ENCODE assay signal across 15 cellular contexts in the genomic region with DNA sequence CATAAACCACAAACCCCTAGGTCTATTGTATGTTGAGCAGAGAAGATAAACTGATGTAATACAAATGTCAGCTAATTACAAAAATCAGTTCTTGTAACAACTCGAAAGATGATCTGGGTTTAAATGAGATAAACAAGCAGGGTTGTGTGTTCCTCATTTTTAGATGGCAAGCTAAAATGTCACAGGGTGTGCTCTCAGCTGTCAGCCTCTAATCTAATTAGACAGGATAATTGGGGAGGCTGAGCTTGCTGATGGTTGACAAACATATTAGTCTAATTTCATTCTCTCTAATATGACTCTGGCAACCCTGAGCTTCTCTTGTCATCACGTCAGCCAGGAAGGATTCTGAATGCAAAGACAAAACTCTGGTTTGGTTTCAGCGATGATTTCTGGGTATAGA.
DNase-seq lines count a peak whose midpoint lies in the region; ATAC-seq and TF ChIP-seq lines count a peak whose summit lies in the region.
"Had no signal": no experiment of that assay in that cellular context is flagged by ENCODE, and none has a peak within 500 bp of the region (broad histone marks: within the 10 kb centered on the region; RNA-seq: fewer than 3 reads in every experiment).

No MANE protein-coding gene starts in this region.

- peak overlapping the region; percentile 32 for H3K4me2 ChIP-seq in OCI-LY7 (ENCODE audit: low read length)
- H3K4me2 ChIP-seq: PC-9 had no signal

- peak in 2 of 3 experiments; percentile 39 to 80 for DNase-seq in NCI-H1417 (lab: John Stamatoyannopoulos, UW)
- DNase-seq in NCI-H1930 (lab: John Stamatoyannopoulos, UW), result peak; percentile 64 to 91
- DNase-seq in OCI-LY7 (ENCODE audit: low spot score), result no peak
- DNase-seq in HEK293T (ENCODE audit: extremely low spot score), result no peak
- DNase-seq in tibial artery, result no peak
- no peak for DNase-seq in Right ventricle myocardium superior
- DNase-seq: ACHN; CD4-positive, alpha-beta T cell; KG1; NCI-H1048; NCI-H2107; PC-9 had no signal

- peak overlapping the region in 2 of 3 experiments; percentile 25 to 56 for H3K27ac Mint-ChIP-seq in nephron
- H3K27ac Mint-ChIP-seq: CD4-positive, alpha-beta T cell had no signal

- POLR2A ChIA-PET in OCI-LY7 (lab: Charles Lee) (interaction anchor here (0.6 to 1.6 kb wide), 7 partner anchors 9 to 38 kb away, joined by 3 to 6 read pairs (median 4); no protein-coding TSS in a partner anchor), HEK293T (lab: Yijun Ruan, JAX) (no interaction called here)

- no peak overlapping the region for H3K4me3 ChIP-seq in OCI-LY7 (ENCODE audit: low read depth, low read length, poor library complexity, severe bottlenecking)
- H3K4me3 ChIP-seq in tibial artery, result no peak overlapping the region
- H3K4me3 ChIP-seq: PC-9, SK-N-MC had no signal

- H3K9me3 ChIP-seq in OCI-LY7 (ENCODE audit: low read length), result no peaks in the 10 kb centered on the region
- H3K9me3 ChIP-seq in tibial artery, result no peaks in the 10 kb centered on the region

- no TSS peak for BruUV-seq in OCI-LY7 (replicated peaks; lab: Mats Ljungman, UMichigan)

- no peaks in the 10 kb centered on the region for H3K79me2 ChIP-seq in OCI-LY7 (ENCODE audit: insufficient read depth, low read depth, low read length)

- TF ChIP-seq CTCF in OCI-LY7 (conservative IDR thresholded peaks at IDR 0.05; ENCODE audit: low read length) (no peak), nephron (IDR thresholded peaks at IDR 0.05; ENCODE audit: unreplicated experiment in 3 of 3) (no peak), tibial artery (IDR thresholded peaks at IDR 0.05) (no peak)

- intact Hi-C loops in OCI-LY7 (cut with micrococcal nuclease; ENCODE audit: unreplicated experiment), result no loop called here
- intact Hi-C loops in tibial artery (cut with DNase I; ENCODE audit: low total_unique reads), result no loop called here
- intact Hi-C loops in Right ventricle myocardium superior (cut with DNase I), result no loop called here

- peaks cover 0 to 57% of the 10 kb centered on the region in 2 donors for H3K27me3 ChIP-seq in tibial artery

- H3K27me3 Mint-ChIP-seq in nephron (ENCODE audit: low read depth), result peaks cover 27% of the 10 kb centered on the region

- ATAC-seq in GM18867 (IDR thresholded peaks at IDR 0.05; ENCODE audit: unreplicated experiment), result no peak
- ATAC-seq in Right ventricle myocardium superior (ENCODE audit: poor library complexity), result no peak

- no peak overlapping the region for H3K27ac ChIP-seq in OCI-LY7 (ENCODE audit: low read depth, low read length, poor library complexity, severe bottlenecking)
- H3K27ac ChIP-seq in tibial artery, result no peak overlapping the region
- H3K27ac ChIP-seq: PC-9, SK-N-MC had no signal

- H3K4me3 Mint-ChIP-seq in nephron, result no peak overlapping the region
- H3K4me3 Mint-ChIP-seq: CD4-positive, alpha-beta T cell had no signal

- H3K36me3 ChIP-seq in OCI-LY7 (ENCODE audit: insufficient read depth, low read length) (no peaks in the 10 kb centered on the region), tibial artery (no peaks in the 10 kb centered on the region)

- H3K4me1 Mint-ChIP-seq in nephron, result peaks cover 69% of the 10 kb centered on the region

- no peaks in the 10 kb centered on the region for H3K9me3 Mint-ChIP-seq in nephron
- H3K9me3 Mint-ChIP-seq: CD4-positive, alpha-beta T cell had no signal

- H3K4me1 ChIP-seq in OCI-LY7 (ENCODE audit: insufficient read depth, low read length, poor library complexity, severe bottlenecking) (peaks cover 42% of the 10 kb centered on the region), tibial artery (no peaks in the 10 kb centered on the region)

- CTCF ChIA-PET in OCI-LY7 (lab: Charles Lee; ENCODE audit: unreplicated experiment), result no interaction called here
- CTCF ChIA-PET in HEK293T (lab: Yijun Ruan, JAX), result no interaction called here

- no peaks in the 10 kb centered on the region for H3K36me3 Mint-ChIP-seq in nephron (ENCODE audit: low read depth)

- no peaks in the 10 kb centered on the region for H3K9me2 ChIP-seq in OCI-LY7 (ENCODE audit: insufficient read depth, low read length)

- peak overlapping the region; percentile 90 for H2AFZ ChIP-seq in OCI-LY7 (ENCODE audit: low read length)
- H2AFZ ChIP-seq: PC-9 had no signal

- H4K20me1 ChIP-seq in OCI-LY7 (ENCODE audit: insufficient read depth, low read length), result no peaks in the 10 kb centered on the region

TF ChIP-seq in HEK293T, 16 proteins besides CTCF, POLR2A, EP300 and RAD21:
- TF ChIP-seq, protein P1, sequence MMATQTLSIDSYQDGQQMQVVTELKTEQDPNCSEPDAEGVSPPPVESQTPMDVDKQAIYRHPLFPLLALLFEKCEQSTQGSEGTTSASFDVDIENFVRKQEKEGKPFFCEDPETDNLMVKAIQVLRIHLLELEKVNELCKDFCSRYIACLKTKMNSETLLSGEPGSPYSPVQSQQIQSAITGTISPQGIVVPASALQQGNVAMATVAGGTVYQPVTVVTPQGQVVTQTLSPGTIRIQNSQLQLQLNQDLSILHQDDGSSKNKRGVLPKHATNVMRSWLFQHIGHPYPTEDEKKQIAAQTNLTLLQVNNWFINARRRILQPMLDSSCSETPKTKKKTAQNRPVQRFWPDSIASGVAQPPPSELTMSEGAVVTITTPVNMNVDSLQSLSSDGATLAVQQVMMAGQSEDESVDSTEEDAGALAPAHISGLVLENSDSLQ (IDR thresholded peaks at IDR 0.05), result no peak
- no peak for TF ChIP-seq ELF4 (IDR thresholded peaks at IDR 0.05)
- TF ChIP-seq ZNF384 (IDR thresholded peaks at IDR 0.05), result no peak
- no peak for TF ChIP-seq L3MBTL2 (conservative IDR thresholded peaks at IDR 0.05)
- TF ChIP-seq BHLHE40 (IDR thresholded peaks at IDR 0.05; ENCODE audit: borderline replicate concordance), result no peak
- TF ChIP-seq HDGF (IDR thresholded peaks at IDR 0.05; ENCODE audit: borderline replicate concordance), result no peak
- TF ChIP-seq LEF1 (IDR thresholded peaks at IDR 0.05; ENCODE audit: borderline replicate concordance), result no peak
- TF ChIP-seq NFRKB (IDR thresholded peaks at IDR 0.05), result no peak
- TF ChIP-seq FOXM1 (IDR thresholded peaks at IDR 0.05; ENCODE audit: borderline replicate concordance), result no peak
- TF ChIP-seq SUZ12 (IDR thresholded peaks at IDR 0.05), result no peak
- no peak for TF ChIP-seq CTBP1 (IDR thresholded peaks at IDR 0.05; ENCODE audit: borderline replicate concordance)
- no peak for TF ChIP-seq FOXA1 (IDR thresholded peaks at IDR 0.05)
- TF ChIP-seq TARDBP (IDR thresholded peaks at IDR 0.05), result no peak
- TF ChIP-seq FOXK2 (IDR thresholded peaks at IDR 0.05), result no peak
- no peak for TF ChIP-seq SP1 (IDR thresholded peaks at IDR 0.05)
- no peak for TF ChIP-seq ARNT (IDR thresholded peaks at IDR 0.05)

Comparison
In these comparisons a context has a peak if more than half of its experiments do, and no peak if none do; other contexts are left out.
1. DNase-seq: peak in NCI-H1417 (2 of 3) and NCI-H1930 (2 of 2); none in OCI-LY7 (single experiment), HEK293T (single experiment), tibial artery (0 of 2) and Right ventricle myocardium superior (single experiment).